ENCODE assay signal across 8 cellular contexts in genomic region chr6:15441215-15441868, GRCh38.
DNase-seq lines count a peak whose midpoint lies in the region; ATAC-seq and TF ChIP-seq lines count a peak whose summit lies in the region.

No MANE protein-coding gene starts in this region.

- H3K27me3 ChIP-seq in GM23338 (ENCODE audit: insufficient read depth) (no peaks in the 10 kb centered on the region), osteoblast (ENCODE audit: insufficient read depth, low read length) (no peaks in the 10 kb centered on the region)

- peaks cover 5% of the 10 kb centered on the region; the same call in 1 of the 2 replicates for H3K36me3 ChIP-seq in GM23338 (ENCODE audit: insufficient read depth)
- H3K36me3 ChIP-seq in osteoblast (ENCODE audit: insufficient read depth, low read length): no peaks in the 10 kb centered on the region

- DNase-seq in GM23338 (ENCODE audit: low spot score) (peak; percentile 78), NCI-H446 (lab: John Stamatoyannopoulos, UW) (peak; percentile 39 to 66), foreskin fibroblast (peak; percentile 69 to 88), osteoblast (ENCODE audit: insufficient read length, low spot score, missing footprints) (no peak)
- DNase-seq in activated CD8-positive, alpha-beta T cell treated with anti-CD3 and anti-CD28 coated beads for 36 hours: peak; percentile 45

- H3K27me3 Mint-ChIP-seq in GM23338 (ENCODE audit: insufficient read depth, low read depth, poor library complexity): peaks cover 53% of the 10 kb centered on the region
- H3K27me3 Mint-ChIP-seq in activated CD8-positive, alpha-beta T cell treated with anti-CD3 and anti-CD28 coated beads for 36 hours: no peaks in the 10 kb centered on the region

- ATAC-seq in GM23338: peak; percentile 17
- peak; percentile 40 for ATAC-seq in activated CD8-positive, alpha-beta T cell treated with anti-CD3 and anti-CD28 coated beads for 36 hours
- ATAC-seq in GM19035 (IDR thresholded peaks at IDR 0.05; ENCODE audit: unreplicated experiment): no peak
- ATAC-seq in HG03108 (IDR thresholded peaks at IDR 0.05; ENCODE audit: unreplicated experiment): no peak

- H3K79me2 ChIP-seq in GM23338 (replicated peaks; ENCODE audit: insufficient read depth) (peaks cover 100% of the 10 kb centered on the region), osteoblast (ENCODE audit: insufficient read depth, low read length) (peaks cover 70% of the 10 kb centered on the region)

- H4K20me1 ChIP-seq in GM23338 (replicated peaks; ENCODE audit: insufficient read depth): peaks cover 94% of the 10 kb centered on the region
- peaks cover 37% of the 10 kb centered on the region for H4K20me1 ChIP-seq in osteoblast (ENCODE audit: insufficient read depth, low read length)

- no peaks in the 10 kb centered on the region; the same call in 1 of the 3 replicates for H3K9me3 Mint-ChIP-seq in GM23338
- no peaks in the 10 kb centered on the region for H3K9me3 Mint-ChIP-seq in activated CD8-positive, alpha-beta T cell treated with anti-CD3 and anti-CD28 coated beads for 36 hours

- no peaks in the 10 kb centered on the region for H3K9me3 ChIP-seq in osteoblast (ENCODE audit: low read depth, low read length)

- CTCF ChIA-PET in activated CD8-positive, alpha-beta T cell treated with anti-CD3 and anti-CD28 coated beads for 36 hours (lab: Charles Lee): interaction anchor here (0.7 to 6.1 kb wide), 19 partner anchors 8 to 139 kb away, joined by 3 to 31 read pairs (median 3); no protein-coding TSS in a partner anchor

- intact Hi-C loops in activated CD8-positive, alpha-beta T cell treated with anti-CD3 and anti-CD28 coated beads for 36 hours (cut with micrococcal nuclease): loop anchor here (5.0 kb wide), 2 partner anchors 114 to 194 kb away; partner anchors contain the start of gene JARID2

- peaks cover 93% of the 10 kb centered on the region for H3K4me1 Mint-ChIP-seq in GM23338
- peaks cover 60% of the 10 kb centered on the region for H3K4me1 Mint-ChIP-seq in activated CD8-positive, alpha-beta T cell treated with anti-CD3 and anti-CD28 coated beads for 36 hours (ENCODE audit: low read depth)

- no peaks in the 10 kb centered on the region; the same call in 2 of the 3 replicates for H3K36me3 Mint-ChIP-seq in GM23338 (ENCODE audit: low read depth)
- peaks cover 5% of the 10 kb centered on the region for H3K36me3 Mint-ChIP-seq in activated CD8-positive, alpha-beta T cell treated with anti-CD3 and anti-CD28 coated beads for 36 hours (ENCODE audit: low read depth)

- H3F3A ChIP-seq in GM23338 (replicated peaks; ENCODE audit: low read depth): peaks cover 9% of the 10 kb centered on the region; the same call in 1 of the 2 replicates

- no peaks in the 10 kb centered on the region for H3K9me2 ChIP-seq in GM23338 (ENCODE audit: insufficient read depth)

- H3K27ac Mint-ChIP-seq in GM23338: no peak overlapping the region
- H3K27ac Mint-ChIP-seq in activated CD8-positive, alpha-beta T cell treated with anti-CD3 and anti-CD28 coated beads for 36 hours: no peak overlapping the region

- no peak overlapping the region for H3K4me3 Mint-ChIP-seq in GM23338
- H3K4me3 Mint-ChIP-seq in activated CD8-positive, alpha-beta T cell treated with anti-CD3 and anti-CD28 coated beads for 36 hours: no peak overlapping the region

- H3K4me3 ChIP-seq in GM23338 (no peak overlapping the region), foreskin fibroblast (ENCODE audit: low read depth in 1 of 2, low read length in 2 of 2) (no peak overlapping the region), osteoblast (ENCODE audit: insufficient read depth, low read length) (no peak overlapping the region)

- H3K27ac ChIP-seq in C4-2B (no peak overlapping the region), GM23338 (ENCODE audit: low read depth) (no peak overlapping the region), osteoblast (ENCODE audit: low read depth, low read length) (no peak overlapping the region)

- peaks cover 92% of the 10 kb centered on the region for H3K4me1 ChIP-seq in GM23338 (ENCODE audit: insufficient read depth)
- H3K4me1 ChIP-seq in osteoblast (ENCODE audit: insufficient read depth, low read length): peaks cover 31% of the 10 kb centered on the region

- TF ChIP-seq CTCF in C4-2B (conservative IDR thresholded peaks at IDR 0.05) (peak; percentile 89), GM23338 (conservative IDR thresholded peaks at IDR 0.05; ENCODE audit: low read depth in 2 of 2) (peak; percentile 70 to 80), foreskin fibroblast (IDR thresholded peaks at IDR 0.05; ENCODE audit: low read depth, low read length) (peak; percentile 85), osteoblast (IDR thresholded peaks at IDR 0.05; ENCODE audit: extremely low read depth, low read depth, low read length) (peak; percentile 86)
- TF ChIP-seq CTCF in activated CD8-positive, alpha-beta T cell treated with anti-CD3 and anti-CD28 coated beads for 36 hours (IDR thresholded peaks at IDR 0.05): peak; percentile 86

- no peak overlapping the region for H2AFZ ChIP-seq in GM23338
- no peak overlapping the region for H2AFZ ChIP-seq in osteoblast (ENCODE audit: low read length)

- POLR2A ChIA-PET in activated CD8-positive, alpha-beta T cell treated with anti-CD3 and anti-CD28 coated beads for 36 hours (lab: Charles Lee): interaction anchor here (0.6 to 1.5 kb wide), 3 partner anchors 129 to 1088 kb away, joined by 3 to 5 read pairs (median 3); no protein-coding TSS in a partner anchor

- no peak overlapping the region for H3K4me2 ChIP-seq in GM23338
- H3K4me2 ChIP-seq in osteoblast (ENCODE audit: insufficient read depth, low read length): no peak overlapping the region

TF ChIP-seq in GM23338, 12 proteins besides CTCF, POLR2A, EP300 and RAD21 (continues in another document):
- TF ChIP-seq REST (IDR thresholded peaks at IDR 0.05; ENCODE audit: unreplicated experiment) (no peak), JUNB (IDR thresholded peaks at IDR 0.05; ENCODE audit: unreplicated experiment) (no peak), CREB1 (CRISPR knock-in tag; IDR thresholded peaks at IDR 0.05; ENCODE audit: low read depth) (no peak), ETS1 (IDR thresholded peaks at IDR 0.05) (no peak), STAT1 (IDR thresholded peaks at IDR 0.05; ENCODE audit: unreplicated experiment) (no peak), POLR2AphosphoS5 (IDR thresholded peaks at IDR 0.05; ENCODE audit: low read depth) (no peak), ZNF114 (CRISPR knock-in tag; IDR thresholded peaks at IDR 0.05) (no peak), EZH2 (IDR thresholded peaks at IDR 0.05; ENCODE audit: low read depth, unreplicated experiment) (no peak), EZH2phosphoT487 (IDR thresholded peaks at IDR 0.05; ENCODE audit: unreplicated experiment) (no peak), NANOG (IDR thresholded peaks at IDR 0.05; ENCODE audit: borderline replicate concordance) (no peak)

Comparison
In these comparisons a context has a peak if more than half of its experiments do, and no peak if none do; other contexts are left out.
1. ATAC-seq: peak in GM23338 (single experiment) and activated CD8-positive, alpha-beta T cell treated with anti-CD3 and anti-CD28 coated beads for 36 hours (single experiment); none in GM19035 (single experiment) and HG03108 (single experiment).
2. Peak in every context shown above with its lines, with median percentiles within 50 percentile points of each other: CTCF ChIP-seq.